Comparison of ENCODE assay signal across 1 cellular context in genomic region chr3:172080503-172080902, GRCh38.
TF ChIP-seq lines count a peak whose summit lies in the region.

No MANE protein-coding gene starts in this region.

TF ChIP-seq in HepG2, 621 proteins besides CTCF, POLR2A, EP300 and RAD21 (continued from another document and continues in another):
- no peak for TF ChIP-seq ZBTB44 (CRISPR knock-in tag; IDR thresholded peaks at IDR 0.05)
- TF ChIP-seq NFKB2 (CRISPR knock-in tag; IDR thresholded peaks at IDR 0.05; ENCODE audit: borderline replicate concordance): no peak
- TF ChIP-seq GLMP (CRISPR knock-in tag; IDR thresholded peaks at IDR 0.05; ENCODE audit: borderline replicate concordance): no peak
- TF ChIP-seq ZSCAN12 (CRISPR knock-in tag; IDR thresholded peaks at IDR 0.05): no peak
- TF ChIP-seq ZNF253 (CRISPR knock-in tag; IDR thresholded peaks at IDR 0.05; ENCODE audit: borderline replicate concordance): no peak
- TF ChIP-seq MXI1 (IDR thresholded peaks at IDR 0.05; ENCODE audit: borderline replicate concordance, low read depth, low read length): no peak
- no peak for TF ChIP-seq GFI1 (CRISPR knock-in tag; IDR thresholded peaks at IDR 0.05; ENCODE audit: borderline replicate concordance)
- no peak for TF ChIP-seq IRX3 (CRISPR knock-in tag; IDR thresholded peaks at IDR 0.05; ENCODE audit: borderline replicate concordance, low read depth)
- no peak for TF ChIP-seq FOSL1 (CRISPR knock-in tag; IDR thresholded peaks at IDR 0.05; ENCODE audit: borderline replicate concordance)
- TF ChIP-seq ZNF501 (CRISPR knock-in tag; IDR thresholded peaks at IDR 0.05): no peak
- no peak for TF ChIP-seq GATAD1 (CRISPR knock-in tag; IDR thresholded peaks at IDR 0.05)
- TF ChIP-seq ZNF788 (CRISPR knock-in tag; IDR thresholded peaks at IDR 0.05; ENCODE audit: borderline replicate concordance): peak; percentile 56; the same call in 1 of the 2 replicates
- no peak for TF ChIP-seq NRL (CRISPR knock-in tag; IDR thresholded peaks at IDR 0.05; ENCODE audit: borderline replicate concordance)
- TF ChIP-seq ZFP36 (IDR thresholded peaks at IDR 0.05; ENCODE audit: borderline replicate concordance, low read depth, low read length, partially characterized antibody): no peak
- no peak for TF ChIP-seq PLSCR1 (CRISPR knock-in tag; IDR thresholded peaks at IDR 0.05; ENCODE audit: borderline replicate concordance)
- no peak for TF ChIP-seq ZNF292 (CRISPR knock-in tag; IDR thresholded peaks at IDR 0.05; ENCODE audit: borderline replicate concordance, low read depth)
- TF ChIP-seq ETV6 (CRISPR knock-in tag; conservative IDR thresholded peaks at IDR 0.05): no peak
- no peak for TF ChIP-seq ZNF484 (CRISPR knock-in tag; IDR thresholded peaks at IDR 0.05; ENCODE audit: borderline replicate concordance, low read depth)
- no peak for TF ChIP-seq ZNF446 (CRISPR knock-in tag; IDR thresholded peaks at IDR 0.05)
- TF ChIP-seq ZNF235 (CRISPR knock-in tag; IDR thresholded peaks at IDR 0.05; ENCODE audit: borderline replicate concordance): no peak
- peak; percentile 70 for TF ChIP-seq PHF21A (CRISPR knock-in tag; IDR thresholded peaks at IDR 0.05)
- no peak for TF ChIP-seq MEF2D (CRISPR knock-in tag; IDR thresholded peaks at IDR 0.05)
- TF ChIP-seq ATF7-NPFF (CRISPR knock-in tag; IDR thresholded peaks at IDR 0.05; ENCODE audit: low read depth): no peak
- no peak for TF ChIP-seq TBX3 (IDR thresholded peaks at IDR 0.05; ENCODE audit: borderline replicate concordance)
- TF ChIP-seq NFE2L1 (CRISPR knock-in tag; IDR thresholded peaks at IDR 0.05; ENCODE audit: borderline replicate concordance): no peak
- no peak for TF ChIP-seq CCAR2 (optimal IDR thresholded peaks at IDR 0.05; ENCODE audit: low read depth, low read length)
- TF ChIP-seq HNF1B (CRISPR knock-in tag; IDR thresholded peaks at IDR 0.05): 0 out of 2 replicates have a peak, but pooled peaks have one; percentile 40
- no peak for TF ChIP-seq FUBP1 (CRISPR knock-in tag; IDR thresholded peaks at IDR 0.05; ENCODE audit: borderline replicate concordance)
- no peak for TF ChIP-seq SRSF1 (optimal IDR thresholded peaks at IDR 0.05; ENCODE audit: low read depth, low read length)
- TF ChIP-seq REXO4 (CRISPR knock-in tag; IDR thresholded peaks at IDR 0.05; ENCODE audit: borderline replicate concordance): no peak
- no peak for TF ChIP-seq MTF1 (CRISPR knock-in tag; IDR thresholded peaks at IDR 0.05)
- TF ChIP-seq ZNF44 (CRISPR knock-in tag; IDR thresholded peaks at IDR 0.05): no peak
- TF ChIP-seq RCOR2 (CRISPR knock-in tag; IDR thresholded peaks at IDR 0.05): peak; percentile 52; the same call in 1 of the 2 replicates
- no peak for TF ChIP-seq MTERF4 (CRISPR knock-in tag; IDR thresholded peaks at IDR 0.05)
- no peak for TF ChIP-seq KLF11 (CRISPR knock-in tag; IDR thresholded peaks at IDR 0.05)
- TF ChIP-seq AHDC1 (CRISPR knock-in tag; IDR thresholded peaks at IDR 0.05; ENCODE audit: borderline replicate concordance): peak; percentile 69; the same call in 1 of the 2 replicates
- peak; percentile 39; the same call in 1 of the 2 replicates for TF ChIP-seq FOXP4 (CRISPR knock-in tag; IDR thresholded peaks at IDR 0.05)
- TF ChIP-seq ZNF670 (CRISPR knock-in tag; IDR thresholded peaks at IDR 0.05; ENCODE audit: borderline replicate concordance): no peak
- no peak for TF ChIP-seq CEBPZ (IDR thresholded peaks at IDR 0.05; ENCODE audit: low read length)
- TF ChIP-seq ZEB1 (IDR thresholded peaks at IDR 0.05; ENCODE audit: insufficient replicate concordance, low read depth): peak; percentile 91
- TF ChIP-seq PAX8 (CRISPR knock-in tag; IDR thresholded peaks at IDR 0.05; ENCODE audit: borderline replicate concordance): no peak
